1 cellular context compared by ENCODE assay signal in genomic region chr19:19568802-19569756, GRCh38.
TF ChIP-seq lines count a peak whose summit lies in the region.

No MANE protein-coding gene starts in this region.

TF ChIP-seq in GM12878, 131 proteins besides CTCF, POLR2A, EP300 and RAD21:
- TF ChIP-seq SP1 (IDR thresholded peaks at IDR 0.05; ENCODE audit: low read depth, low read length) (no peak), SUZ12 (IDR thresholded peaks at IDR 0.05; ENCODE audit: unreplicated experiment) (no peak), ATF2 (IDR thresholded peaks at IDR 0.05; ENCODE audit: low read length) (no peak), RAD51 (IDR thresholded peaks at IDR 0.05) (no peak), DPF2 (IDR thresholded peaks at IDR 0.05) (no peak), FOS (IDR thresholded peaks at IDR 0.05; ENCODE audit: borderline replicate concordance, extremely low read depth, insufficient read length) (no peak), TCF12 (IDR thresholded peaks at IDR 0.05; ENCODE audit: low read depth, low read length) (no peak), GATAD2B (conservative IDR thresholded peaks at IDR 0.05; ENCODE audit: low read depth) (no peak), ESRRA (IDR thresholded peaks at IDR 0.05; ENCODE audit: low read length) (no peak), NKRF (conservative IDR thresholded peaks at IDR 0.05) (no peak), ELK1 (IDR thresholded peaks at IDR 0.05; ENCODE audit: low read depth, low read length) (no peak), ASH2L (IDR thresholded peaks at IDR 0.05; ENCODE audit: borderline replicate concordance, low read depth) (no peak), E2F4 (IDR thresholded peaks at IDR 0.05; ENCODE audit: low read depth, low read length) (no peak), HDAC2 (IDR thresholded peaks at IDR 0.05) (no peak), SMARCA5 (IDR thresholded peaks at IDR 0.05) (no peak), EZH2 (IDR thresholded peaks at IDR 0.05; ENCODE audit: borderline replicate concordance, control insufficient read depth, low read depth, low read length) (no peak), ZBTB33 (IDR thresholded peaks at IDR 0.05) (no peak), CREM (IDR thresholded peaks at IDR 0.05; ENCODE audit: low read depth) (no peak)
